In the genomic region with DNA sequence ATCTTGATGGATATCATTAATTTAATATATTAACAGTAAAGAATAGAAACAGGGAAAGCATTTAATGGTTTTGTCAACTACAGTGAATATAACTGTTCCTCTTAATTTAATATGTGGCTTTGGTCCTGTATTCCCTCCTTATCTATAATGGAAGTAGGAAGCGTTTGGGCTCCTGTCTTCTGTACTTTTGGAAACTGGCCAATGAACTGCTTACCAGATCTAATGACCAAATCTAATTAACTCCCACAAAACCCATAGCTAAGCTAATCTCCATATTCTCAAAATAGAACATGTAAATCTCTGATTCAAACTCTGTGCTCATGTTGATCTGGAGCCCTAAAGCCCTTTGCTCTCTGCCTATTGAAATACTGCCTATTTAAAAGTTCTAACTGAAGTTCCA, we compare ENCODE assay signal across 19 cellular contexts. TPM values are rescaled to one million over a fixed set of nuclear protein-coding genes. Genes with fewer than 3 reads are reported as not detected.
A peak's percentile ranks its signal among the peaks of the same experiment; 100 is the strongest.
DNase-seq lines count a peak whose midpoint lies in the region; ATAC-seq, FAIRE-seq and TF ChIP-seq lines count a peak whose summit lies in the region.
"Had no signal": no experiment of that assay in that cellular context is flagged by ENCODE, and none has a peak within 500 bp of the region (broad histone marks: within the 10 kb centered on the region; RNA-seq: fewer than 3 reads in every experiment).

No MANE protein-coding gene starts in this region.

- FAIRE-seq in GM19239 (lab: Jason Lieb, UNC), result no peak
- FAIRE-seq: RCC 7860 had no signal

- peaks cover 25% of the 10 kb centered on the region for H3K36me3 ChIP-seq in ACC112 (ENCODE audit: insufficient read depth, low read length)

- H3K27ac ChIP-seq in ACC112 (ENCODE audit: low read depth, low read length), result peak overlapping the region; percentile 71

- BruUV-seq in MCF 10A (replicated peaks; lab: Mats Ljungman, UMichigan), result no TSS peak

- H3K9me3 Mint-ChIP-seq in MCF 10A (ENCODE audit: unreplicated experiment) (no peaks in the 10 kb centered on the region), mesothelial cell of epicardium (peaks cover 8% of the 10 kb centered on the region)
- H3K9me3 Mint-ChIP-seq: stimulated activated naive CD8-positive, alpha-beta T cell treated with anti-CD3 and anti-CD28 coated beads, Interleukin-15, Interleukin-2, amounts not matched to agents 100 ng/mL and 50 ng/mL, for 24 hours had no signal

- ATAC-seq in HG02763 (IDR thresholded peaks at IDR 0.05; ENCODE audit: unreplicated experiment), result no peak
- ATAC-seq: heart right ventricle had no signal

- H3K27me3 ChIP-seq in ACC112 (ENCODE audit: insufficient read depth, low read length), result no peaks in the 10 kb centered on the region
- H3K27me3 ChIP-seq: esophagus squamous epithelium, heart right ventricle had no signal

- H3K4me1 ChIP-seq in ACC112 (ENCODE audit: control insufficient read depth, insufficient read depth, low read length, unreplicated experiment), result peaks cover 62% of the 10 kb centered on the region

- TF ChIP-seq CTCF in MCF 10A (IDR thresholded peaks at IDR 0.05; ENCODE audit: unreplicated experiment) (no peak), mesothelial cell of epicardium (IDR thresholded peaks at IDR 0.05; ENCODE audit: unreplicated experiment) (no peak)

- no peaks in the 10 kb centered on the region for H3K27me3 Mint-ChIP-seq in MCF 10A (ENCODE audit: insufficient read depth, unreplicated experiment)
- no peaks in the 10 kb centered on the region for H3K27me3 Mint-ChIP-seq in mesothelial cell of epicardium (ENCODE audit: low read depth)
- H3K27me3 Mint-ChIP-seq: IgD-negative memory B cell; stimulated activated naive CD8-positive, alpha-beta T cell treated with anti-CD3 and anti-CD28 coated beads, Interleukin-15, Interleukin-2, amounts not matched to agents 100 ng/mL and 50 ng/mL, for 24 hours had no signal

- POLR2A ChIA-PET in MCF 10A (lab: Yijun Ruan, JAX), result interaction anchor here (0.8 kb wide), 1 partner anchor 23 kb away, joined by 3 read pairs; no protein-coding TSS in a partner anchor

- H3K27ac Mint-ChIP-seq in MCF 10A (ENCODE audit: low read depth, unreplicated experiment) (peak overlapping the region; percentile 17), mesothelial cell of epicardium (peak overlapping the region; percentile 7)
- H3K27ac Mint-ChIP-seq: IgD-negative memory B cell; stimulated activated naive CD8-positive, alpha-beta T cell treated with anti-CD3 and anti-CD28 coated beads, Interleukin-15, Interleukin-2, amounts not matched to agents 100 ng/mL and 50 ng/mL, for 24 hours had no signal

- H3K4me3 ChIP-seq in ACC112 (ENCODE audit: low read depth, low read length), result no peak overlapping the region
- H3K4me3 ChIP-seq: esophagus squamous epithelium, heart right ventricle had no signal

- H3K4me1 Mint-ChIP-seq in MCF 10A (ENCODE audit: insufficient read depth, unreplicated experiment) (peaks cover 45% of the 10 kb centered on the region), mesothelial cell of epicardium (peaks cover 29% of the 10 kb centered on the region)

- intact Hi-C loops in MCF 10A (cut with micrococcal nuclease), result no loop called here

- H2AFZ ChIP-seq in ACC112 (ENCODE audit: low read length, unreplicated experiment), result no peak overlapping the region

- H3K36me3 Mint-ChIP-seq in MCF 10A (ENCODE audit: insufficient read depth, unreplicated experiment) (no peaks in the 10 kb centered on the region), mesothelial cell of epicardium (peaks cover 14% of the 10 kb centered on the region)

- H3K4me3 Mint-ChIP-seq in MCF 10A (ENCODE audit: unreplicated experiment), result no peak overlapping the region
- H3K4me3 Mint-ChIP-seq in mesothelial cell of epicardium, result no peak overlapping the region
- H3K4me3 Mint-ChIP-seq: stimulated activated naive CD8-positive, alpha-beta T cell treated with anti-CD3 and anti-CD28 coated beads, Interleukin-15, Interleukin-2, amounts not matched to agents 100 ng/mL and 50 ng/mL, for 24 hours had no signal

- H3K79me2 ChIP-seq in ACC112 (ENCODE audit: control insufficient read depth, insufficient read depth, low read length, unreplicated experiment), result peaks cover 9% of the 10 kb centered on the region

- DNase-seq in NCI-H1105 treated with DMSO at 0.1 percent for 48 hours (lab: John Stamatoyannopoulos, UW) (peak; percentile 59), MCF 10A (ENCODE audit: unreplicated experiment) (no peak), mesothelial cell of epicardium (ENCODE audit: low spot score in 2 of 2, unreplicated experiment in 2 of 2) (no peak), GM19239 (ENCODE audit: insufficient read length, low spot score) (no peak), LoVo (ENCODE audit: low spot score) (no peak)
- no peak for DNase-seq in activated CD8-positive, alpha-beta memory T cell treated with anti-CD3 and anti-CD28 coated beads for 24 hours
- DNase-seq: activated gamma-delta T cell, AML-193, anterior cingulate cortex, esophagus squamous epithelium, heart right ventricle, NCI-H1436 treated with DMSO at 0.1 percent for 48 hours, posterior cingulate gyrus, T-helper 1 cell had no signal

- CTCF ChIA-PET in MCF 10A (lab: Yijun Ruan, JAX), result no interaction called here

RNA-seq across cellular contexts. Expression of a gene that starts 30.5 kb away (rescaled TPM):
- total RNA-seq in MCF 10A (2022), result 13.7 and 18.6 TPM in 2 replicates
- 17.1 to 18.7 TPM (median 17.1 TPM) in 3 replicates for total RNA-seq in mesothelial cell of epicardium
